ENCODE assay signal across 20 cellular contexts in the genomic region with DNA sequence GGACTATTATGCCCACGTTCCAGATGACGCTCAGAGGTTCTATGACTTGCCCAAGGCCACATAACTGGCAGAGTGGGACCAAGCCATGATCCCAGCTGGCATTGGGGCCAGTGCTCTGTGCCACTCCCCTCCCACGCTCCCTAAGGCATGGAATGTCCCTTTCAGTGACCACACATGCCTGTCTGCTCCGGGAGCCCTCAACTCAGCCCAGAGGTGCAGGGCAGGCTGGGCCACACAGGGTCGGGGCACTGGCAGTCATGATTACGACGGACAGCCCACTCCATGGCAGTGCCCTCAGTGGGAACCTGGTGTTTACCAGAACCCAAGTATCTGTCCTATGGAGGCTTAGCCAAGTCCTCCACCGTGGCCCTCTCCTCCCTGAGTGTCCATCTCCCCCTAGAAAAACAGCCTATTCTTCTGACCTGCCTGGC. TPM values are rescaled to one million over a fixed set of nuclear protein-coding genes. Genes with fewer than 3 reads are reported as not detected.
"Had no signal": no experiment of that assay in that cellular context is flagged by ENCODE, and none has a peak within 500 bp of the region (broad histone marks: within the 10 kb centered on the region; RNA-seq: fewer than 3 reads in every experiment).

No MANE protein-coding gene starts in this region.

- H3K4me3 ChIP-seq: esophagus squamous epithelium, stomach had no signal

- H3K4me3 Mint-ChIP-seq: activated naive CD8-positive, alpha-beta T cell treated with anti-CD3 and anti-CD28 coated beads for 36 hours; activated T-helper 1 cell treated with anti-CD3 and anti-CD28 coated beads, Interleukin-12 subunit alpha, Interleukin-12 subunit beta, Interleukin-2, Interleukin-4 antibody, amounts not matched to agents 30 ng/mL and 10 ng/mL and 1 ng/mL, durations not matched to agents 14 hours and 24 hours and 36 hours; immature natural killer cell; naive thymus-derived CD8-positive, alpha-beta T cell had no signal

- H3K27ac ChIP-seq: esophagus squamous epithelium, stomach, WERI-Rb-1 had no signal

- H3K36me3 Mint-ChIP-seq: immature natural killer cell; naive thymus-derived CD8-positive, alpha-beta T cell had no signal

- H3K4me1 Mint-ChIP-seq: immature natural killer cell had no signal

- H3K27me3 ChIP-seq: esophagus squamous epithelium, stomach had no signal

- H3K9me3 ChIP-seq: esophagus squamous epithelium, stomach had no signal

- H3K27ac Mint-ChIP-seq: activated naive CD8-positive, alpha-beta T cell treated with anti-CD3 and anti-CD28 coated beads for 36 hours; activated T-helper 1 cell treated with anti-CD3 and anti-CD28 coated beads, Interleukin-12 subunit alpha, Interleukin-12 subunit beta, Interleukin-2, Interleukin-4 antibody, amounts not matched to agents 30 ng/mL and 10 ng/mL and 1 ng/mL, durations not matched to agents 14 hours and 24 hours and 36 hours; immature natural killer cell; progenitor cell of endocrine pancreas had no signal

- DNase-seq: activated CD4-positive, alpha-beta T cell treated with anti-CD3 and anti-CD28 coated beads, Interleukin-2, amount 50 U/mL, for 4 hours; activated naive CD8-positive, alpha-beta T cell treated with anti-CD3 and anti-CD28 coated beads for 36 hours; amniotic stem cell; dermis blood vessel endothelial cell; effector memory CD4-positive, alpha-beta T cell; esophagus squamous epithelium; immature natural killer cell; mesendoderm; naive thymus-derived CD8-positive, alpha-beta T cell; nucleus accumbens; right cardiac atrium; small intestine; stimulated activated CD4-positive, alpha-beta T cell treated with anti-CD3 and anti-CD28 coated beads, Interleukin-15, amount 100 ng/mL, for 24 hours; stimulated activated CD4-positive, alpha-beta T cell treated with anti-CD3 and anti-CD28 coated beads, Interleukin-4, amount 100 ng/mL, for 1 hour; stomach; trophoblast cell; WERI-Rb-1 had no signal

- ATAC-seq: naive thymus-derived CD8-positive, alpha-beta T cell had no signal

- H3K27me3 Mint-ChIP-seq: activated naive CD8-positive, alpha-beta T cell treated with anti-CD3 and anti-CD28 coated beads for 36 hours; progenitor cell of endocrine pancreas had no signal

- H3K4me1 ChIP-seq: esophagus squamous epithelium, stomach had no signal

- FAIRE-seq: small intestine had no signal

RNA-seq across cellular contexts. Expression of a gene that starts 48.7 kb away (rescaled TPM):
- total RNA-seq: naive thymus-derived CD8-positive, alpha-beta T cell had no signal

RNA-seq across cellular contexts. Expression of a gene that starts 52.1 kb away (rescaled TPM):
- total RNA-seq: activated CD8-positive, alpha-beta memory T cell treated with anti-CD3 and anti-CD28 coated beads for 36 hours; activated naive CD8-positive, alpha-beta T cell treated with anti-CD3 and anti-CD28 coated beads for 36 hours; activated T-helper 1 cell treated with anti-CD3 and anti-CD28 coated beads, Interleukin-12 subunit alpha, Interleukin-12 subunit beta, Interleukin-2, Interleukin-4 antibody, amounts not matched to agents 30 ng/mL and 10 ng/mL and 1 ng/mL, durations not matched to agents 14 hours and 24 hours and 36 hours; naive thymus-derived CD8-positive, alpha-beta T cell had no signal
- polyA plus RNA-seq: naive thymus-derived CD8-positive, alpha-beta T cell had no signal

RNA-seq across cellular contexts. Expression of a gene that starts 57.7 kb away (rescaled TPM):
- polyA plus RNA-seq: immature natural killer cell; naive thymus-derived CD8-positive, alpha-beta T cell had no signal
